29 cellular contexts compared by ENCODE assay signal in genomic region chr6:25586927-25587326, GRCh38.
"Had no signal": no experiment of that assay in that cellular context is flagged by ENCODE, and none has a peak within 500 bp of the region (broad histone marks: within the 10 kb centered on the region; RNA-seq: fewer than 3 reads in every experiment).

No MANE protein-coding gene starts in this region.

- H3K27me3 ChIP-seq: neural progenitor cell, ovary, spleen, suprapubic skin, testis, tibial artery, transverse colon, upper lobe of left lung, vagina had no signal

- H3K4me2 ChIP-seq: neural progenitor cell, smooth muscle cell had no signal

- H3K4me1 ChIP-seq: neural progenitor cell, parathyroid adenoma, psoas muscle, spleen, suprapubic skin, tibial artery, transverse colon, upper lobe of left lung, vagina had no signal

- H3K9me3 ChIP-seq: ovary, psoas muscle, spleen, suprapubic skin, testis, tibial artery, transverse colon, upper lobe of left lung, vagina had no signal

- H3K79me2 ChIP-seq: parathyroid adenoma had no signal

- DNase-seq: naive thymus-derived CD4-positive, alpha-beta T cell; natural killer cell; occipital lobe; ovary; psoas muscle; right cardiac atrium; spleen; stimulated activated CD4-positive, alpha-beta T cell treated with anti-CD3 and anti-CD28 coated beads, Interleukin-12 subunit alpha, Interleukin-12 subunit beta, amount 100 ng/mL, for 4 hours; stimulated activated CD4-positive, alpha-beta T cell treated with anti-CD3 and anti-CD28 coated beads, Interleukin-1b, Interleukin-23, amount 100 ng/mL, for 48 hours; stimulated activated CD4-positive, alpha-beta T cell treated with anti-CD3 and anti-CD28 coated beads, Interleukin-4, amount 100 ng/mL, for 1 hour; stimulated activated CD4-positive, alpha-beta T cell treated with anti-CD3 and anti-CD28 coated beads, Interleukin-4, amount 100 ng/mL, for 4 hours; stimulated activated CD8-positive, alpha-beta memory T cell treated with anti-CD3 and anti-CD28 coated beads, Interleukin-4, amount 100 ng/mL, for 48 hours; stimulated activated naive CD4-positive, alpha-beta T cell; stimulated activated naive CD8-positive, alpha-beta T cell treated with anti-CD3 and anti-CD28 coated beads, Interleukin-15, amount 100 ng/mL, for 72 hours; stimulated activated naive CD8-positive, alpha-beta T cell treated with anti-CD3 and anti-CD28 coated beads, Interleukin-15, Interleukin-2, amounts not matched to agents 100 U/mL and 50 U/mL, for 24 hours; substantia nigra; testis; tibial artery; transverse colon had no signal

- H3K9ac ChIP-seq: neural progenitor cell, parathyroid adenoma had no signal

- H3K36me3 ChIP-seq: neural progenitor cell, ovary, transverse colon, vagina had no signal

- H3K27ac ChIP-seq: neural progenitor cell, ovary, parathyroid adenoma, psoas muscle, skin epidermis, spleen, suprapubic skin, testis, tibial artery, transverse colon, upper lobe of left lung, vagina had no signal

- H2AFZ ChIP-seq: neural progenitor cell, parathyroid adenoma had no signal

- ATAC-seq: naive thymus-derived CD4-positive, alpha-beta T cell; natural killer cell; psoas muscle; right cardiac atrium; sciatic nerve; stimulated activated memory B cell treated with anti-CD40 and anti-IgM and Interleukin-4, amounts not matched to agents 10 μg/mL and 1 μg/mL and 100 μg/mL, for 72 hours; stimulated activated naive CD8-positive, alpha-beta T cell treated with anti-CD3 and anti-CD28 coated beads, Interleukin-15, amount 100 ng/mL, for 72 hours; stimulated activated naive CD8-positive, alpha-beta T cell treated with anti-CD3 and anti-CD28 coated beads, Interleukin-15, Interleukin-2, amounts not matched to agents 100 U/mL and 50 U/mL, for 24 hours had no signal

- H3K4me3 ChIP-seq: neural progenitor cell, ovary, psoas muscle, skin epidermis, smooth muscle cell, spleen, suprapubic skin, tibial artery, transverse colon, upper lobe of left lung, vagina had no signal

- FAIRE-seq: urothelium cell line had no signal
